Comparison of ENCODE assay signal across 8 cellular contexts in the genomic region with DNA sequence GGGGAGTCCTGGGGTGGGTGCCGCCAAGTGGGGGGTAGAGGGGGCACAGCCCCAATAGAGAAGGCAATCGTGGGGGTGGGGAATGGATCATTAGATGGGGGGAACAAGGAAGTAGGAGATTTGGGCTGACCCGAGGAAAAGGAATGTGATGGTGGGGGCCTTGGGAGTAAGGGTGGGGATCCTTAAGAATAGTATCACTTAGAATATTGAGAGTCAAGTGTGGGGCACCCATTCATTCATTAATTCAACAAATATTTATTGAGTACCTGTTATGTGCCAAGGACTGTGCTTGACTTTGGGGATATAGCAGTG. TPM values are rescaled to one million over a fixed set of nuclear protein-coding genes. Genes with fewer than 3 reads are reported as not detected.
DNase-seq lines count a peak whose midpoint lies in the region; ATAC-seq and TF ChIP-seq lines count a peak whose summit lies in the region.

No MANE protein-coding gene starts in this region.

- no peaks in the 10 kb centered on the region for H3K9me3 Mint-ChIP-seq in activated naive CD4-positive, alpha-beta T cell treated with anti-CD3 and anti-CD28 coated beads, Interleukin-2, amount 50 U/mL, for 24 hours
- H3K9me3 Mint-ChIP-seq in memory B cell, result no peaks in the 10 kb centered on the region

- H3K4me1 ChIP-seq in body of pancreas, result peaks cover 57% of the 10 kb centered on the region
- H3K4me1 ChIP-seq in upper lobe of left lung, result peaks cover 43 to 65% (median 54%) of the 10 kb centered on the region in 4 donors

- DNase-seq in activated naive CD4-positive, alpha-beta T cell treated with anti-CD3 and anti-CD28 coated beads, Interleukin-2, amount 50 U/mL, for 16 hours, result no peak
- DNase-seq in body of pancreas, result no peak
- DNase-seq in memory B cell (ENCODE audit: low spot score in 2 of 2), result no peak
- no peak for DNase-seq in upper lobe of left lung
- no peak for DNase-seq in activated gamma-delta T cell (lab: John Stamatoyannopoulos, UW)

- intact Hi-C loops in body of pancreas (cut with DNase I), result loop anchor here (10.0 kb wide), 1 partner anchor 63 kb away; no protein-coding TSS in a partner anchor

- H3K27me3 Mint-ChIP-seq in activated naive CD4-positive, alpha-beta T cell treated with anti-CD3 and anti-CD28 coated beads, Interleukin-2, amount 50 U/mL, for 24 hours, result no peaks in the 10 kb centered on the region
- H3K27me3 Mint-ChIP-seq in memory B cell, result peaks cover 5% of the 10 kb centered on the region

- ATAC-seq in body of pancreas (no peak), memory B cell (ENCODE audit: low read depth) (no peak), upper lobe of left lung (ENCODE audit: low FRiP score in 2 of 2) (no peak), HG03457 (IDR thresholded peaks at IDR 0.05; ENCODE audit: unreplicated experiment) (no peak), GM21723 (IDR thresholded peaks at IDR 0.05; ENCODE audit: unreplicated experiment) (no peak)

- peaks cover 4% of the 10 kb centered on the region for H3K36me3 Mint-ChIP-seq in activated naive CD4-positive, alpha-beta T cell treated with anti-CD3 and anti-CD28 coated beads, Interleukin-2, amount 50 U/mL, for 24 hours
- peaks cover 6% of the 10 kb centered on the region for H3K36me3 Mint-ChIP-seq in memory B cell

- peak overlapping the region; percentile 96 for H3K4me3 Mint-ChIP-seq in activated naive CD4-positive, alpha-beta T cell treated with anti-CD3 and anti-CD28 coated beads, Interleukin-2, amount 50 U/mL, for 24 hours
- H3K4me3 Mint-ChIP-seq in memory B cell, result peak overlapping the region; percentile 93

- TF ChIP-seq CTCF in body of pancreas (IDR thresholded peaks at IDR 0.05), result no peak
- TF ChIP-seq CTCF in upper lobe of left lung (IDR thresholded peaks at IDR 0.05), result no peak

- TF ChIP-seq EP300 in upper lobe of left lung (IDR thresholded peaks at IDR 0.05), result no peak

- no peaks in the 10 kb centered on the region for H3K9me3 ChIP-seq in body of pancreas
- H3K9me3 ChIP-seq in upper lobe of left lung, result no peaks in the 10 kb centered on the region

- H3K4me3 ChIP-seq in body of pancreas, result peak overlapping the region; percentile 93 to 96
- peak overlapping the region; percentile 71 to 99 (median 94) for H3K4me3 ChIP-seq in upper lobe of left lung

- H3K27ac Mint-ChIP-seq in activated naive CD4-positive, alpha-beta T cell treated with anti-CD3 and anti-CD28 coated beads, Interleukin-2, amount 50 U/mL, for 24 hours, result peak overlapping the region; percentile 91
- H3K27ac Mint-ChIP-seq in memory B cell, result peak overlapping the region; percentile 89

- peaks cover 56% of the 10 kb centered on the region for H3K4me1 Mint-ChIP-seq in activated naive CD4-positive, alpha-beta T cell treated with anti-CD3 and anti-CD28 coated beads, Interleukin-2, amount 50 U/mL, for 24 hours
- H3K4me1 Mint-ChIP-seq in memory B cell, result peaks cover 41% of the 10 kb centered on the region

- H3K36me3 ChIP-seq in body of pancreas (replicated peaks in 1 of 2; ENCODE audit: insufficient read depth in 1 of 2, low read depth in 2 of 2), result no peaks in the 10 kb centered on the region
- peaks cover 0 to 3% (median 0%) of the 10 kb centered on the region in 4 donors for H3K36me3 ChIP-seq in upper lobe of left lung

- H3K27me3 ChIP-seq in body of pancreas, result no peaks in the 10 kb centered on the region
- H3K27me3 ChIP-seq in upper lobe of left lung, result no peaks in the 10 kb centered on the region

- 2 to 5% methylated on average over 3 of the region's 3 CpGs for WGBS in body of pancreas, 2 donors
- 2% methylated on average over 3 of the region's 3 CpGs for WGBS in upper lobe of left lung, 2 donors

- TF ChIP-seq POLR2A in body of pancreas (IDR thresholded peaks at IDR 0.05) (no peak), upper lobe of left lung (IDR thresholded peaks at IDR 0.05) (no peak)

- peak overlapping the region; percentile 82 to 90 (median 86) for H3K27ac ChIP-seq in body of pancreas
- H3K27ac ChIP-seq in upper lobe of left lung, result peak overlapping the region; percentile 83 to 93 (median 92)

RNA-seq across cellular contexts. Expression of gene PPP5C, which starts 0.6 kb away (rescaled TPM):
- total RNA-seq in body of pancreas, result 10 to 100 TPM; 31.1 to 77.5 TPM
- 100 to 1,000 TPM in 1 of 6 donors, 10 to 100 TPM in 5; 54.7 to 120 (median 66.0) TPM for total RNA-seq in upper lobe of left lung

RNA-seq across cellular contexts. Expression of gene HIF3A, which starts 50.7 kb away (rescaled TPM):
- total RNA-seq in body of pancreas, result 10 to 100 TPM; 24.4 to 63.3 TPM
- total RNA-seq in upper lobe of left lung, result 1,000 to 10,000 TPM in 1 of 6 donors, 100 to 1,000 TPM in 1, 10 to 100 TPM in 4; 42.3 to 1,057 (median 61.3) TPM
